1 cellular context compared by ENCODE assay signal in the genomic region with DNA sequence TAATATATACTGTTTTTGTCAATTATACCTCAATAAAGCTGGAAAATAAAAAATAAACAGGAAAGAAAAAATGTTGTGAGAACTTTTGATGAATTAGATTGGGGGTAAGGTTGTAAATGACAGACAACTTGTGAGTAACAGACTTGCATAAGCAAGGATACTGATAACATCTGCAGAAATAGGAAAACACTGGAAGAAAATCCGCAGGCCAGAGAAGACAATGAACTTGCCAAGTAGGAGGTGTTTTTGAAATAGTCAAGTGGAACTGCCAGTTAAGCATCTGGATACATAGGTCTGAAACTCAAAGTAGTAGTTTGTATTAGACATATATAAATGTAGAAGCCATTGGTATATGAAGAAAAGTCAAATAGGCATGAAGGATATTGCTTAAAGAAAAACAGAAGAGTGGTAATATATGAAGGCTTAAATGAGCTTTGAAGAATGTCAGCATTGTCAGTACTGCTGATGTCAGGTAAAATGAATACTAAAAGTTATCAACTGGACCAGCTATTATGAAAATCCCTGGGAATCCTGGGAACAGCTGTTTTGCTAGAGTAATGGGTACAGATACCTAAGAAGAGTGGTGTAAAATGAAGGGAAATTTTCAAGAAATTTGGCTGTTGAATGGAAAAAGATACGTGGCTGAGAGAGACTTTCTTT.
TF ChIP-seq lines count a peak whose summit lies in the region.

No MANE protein-coding gene starts in this region.

TF ChIP-seq in K562, 482 proteins besides CTCF, POLR2A, EP300 and RAD21 (continued from another document and continues in another):
- TF ChIP-seq MAFK (IDR thresholded peaks at IDR 0.05; ENCODE audit: low read length) (peak; percentile 22; the same call in 1 of the 2 replicates), RBM22 (IDR thresholded peaks at IDR 0.05; ENCODE audit: low read depth, low read length, poor library complexity, severe bottlenecking) (no peak), ZNF197 (CRISPR knock-in tag; IDR thresholded peaks at IDR 0.05; ENCODE audit: low read depth) (no peak), THRA (IDR thresholded peaks at IDR 0.05) (no peak), ZNF124 (CRISPR knock-in tag; IDR thresholded peaks at IDR 0.05) (no peak), ESRRA (IDR thresholded peaks at IDR 0.05; ENCODE audit: borderline replicate concordance, low read depth) (no peak), ARID1B (IDR thresholded peaks at IDR 0.05) (peak; percentile 45; the same call in 1 of the 2 replicates), HDAC6 (IDR thresholded peaks at IDR 0.05; ENCODE audit: low read depth, low read length) (no peak), ZNF217 (CRISPR knock-in tag; IDR thresholded peaks at IDR 0.05) (no peak), ZBTB5 (IDR thresholded peaks at IDR 0.05) (no peak), ZNF395 (CRISPR knock-in tag; IDR thresholded peaks at IDR 0.05) (no peak), THAP7 (CRISPR knock-in tag; IDR thresholded peaks at IDR 0.05) (no peak), ZNF695 (CRISPR knock-in tag; IDR thresholded peaks at IDR 0.05) (no peak), ARHGAP35 (IDR thresholded peaks at IDR 0.05; ENCODE audit: partially characterized antibody) (no peak), FOXK1 (CRISPR knock-in tag; IDR thresholded peaks at IDR 0.05; ENCODE audit: borderline replicate concordance) (no peak), ZNF668 (CRISPR knock-in tag; IDR thresholded peaks at IDR 0.05) (no peak), LARP7 (IDR thresholded peaks at IDR 0.05) (no peak), MBD2 (IDR thresholded peaks at IDR 0.05; ENCODE audit: borderline replicate concordance, low read depth) (no peak), ZBTB8A (IDR thresholded peaks at IDR 0.05; ENCODE audit: partially characterized antibody) (no peak), PRDM10 (IDR thresholded peaks at IDR 0.05; ENCODE audit: partially characterized antibody) (no peak), SMARCE1 (IDR thresholded peaks at IDR 0.05) (0 out of 2 replicates have a peak, but pooled peaks have one; percentile 20), ZNF134 (CRISPR knock-in tag; conservative IDR thresholded peaks at IDR 0.05) (no peak), STAT5B (CRISPR knock-in tag; IDR thresholded peaks at IDR 0.05) (no peak), GTF2B (IDR thresholded peaks at IDR 0.05; ENCODE audit: extremely low read depth, insufficient read length) (no peak), HDAC3 (IDR thresholded peaks at IDR 0.05; ENCODE audit: borderline replicate concordance, partially characterized antibody) (no peak), ZNF175 (CRISPR knock-in tag; IDR thresholded peaks at IDR 0.05; ENCODE audit: low read depth) (no peak), ZNF263 (CRISPR knock-in tag; IDR thresholded peaks at IDR 0.05; ENCODE audit: borderline replicate concordance) (no peak), SRF (CRISPR knock-in tag; IDR thresholded peaks at IDR 0.05) (no peak), CBFB (CRISPR knock-in tag; IDR thresholded peaks at IDR 0.05) (no peak), RUNX1 (IDR thresholded peaks at IDR 0.05; ENCODE audit: low read depth) (no peak), TRIM24 (IDR thresholded peaks at IDR 0.05) (no peak), FOSL1 (tag; conservative IDR thresholded peaks at IDR 0.05) (peak; percentile 45; the same call in 1 of the 2 replicates), SMAD2 (IDR thresholded peaks at IDR 0.05; ENCODE audit: low read depth, low read length) (no peak), NCOR1 (IDR thresholded peaks at IDR 0.05) (no peak), RBM17 (IDR thresholded peaks at IDR 0.05; ENCODE audit: borderline replicate concordance, low read depth, low read length) (no peak), ZC3H8 (IDR thresholded peaks at IDR 0.05) (no peak), FOXK2 (conservative IDR thresholded peaks at IDR 0.05 in 1 of 2, IDR thresholded peaks at IDR 0.05 in 1 of 2; ENCODE audit: low read depth in 2 of 2) (0 out of 4 replicates have a peak, but pooled peaks of 1 of the 2 experiments have one; percentile 41), TBL1XR1 (IDR thresholded peaks at IDR 0.05; ENCODE audit: low read length in 2 of 2) (no peak), ZNF280B (CRISPR knock-in tag; IDR thresholded peaks at IDR 0.05) (no peak), MITF (IDR thresholded peaks at IDR 0.05) (no peak), TARDBP (IDR thresholded peaks at IDR 0.05) (no peak), DDX20 (tag; IDR thresholded peaks at IDR 0.05; ENCODE audit: low read depth) (no peak), FOXJ2 (tag; IDR thresholded peaks at IDR 0.05) (no peak), PRMT5 (CRISPR knock-in tag; IDR thresholded peaks at IDR 0.05) (no peak), ZNF512 (tag; IDR thresholded peaks at IDR 0.05) (no peak), SNRNP70 (optimal IDR thresholded peaks at IDR 0.05; ENCODE audit: low read depth, low read length) (no peak)
- TF ChIP-seq, protein P1, sequence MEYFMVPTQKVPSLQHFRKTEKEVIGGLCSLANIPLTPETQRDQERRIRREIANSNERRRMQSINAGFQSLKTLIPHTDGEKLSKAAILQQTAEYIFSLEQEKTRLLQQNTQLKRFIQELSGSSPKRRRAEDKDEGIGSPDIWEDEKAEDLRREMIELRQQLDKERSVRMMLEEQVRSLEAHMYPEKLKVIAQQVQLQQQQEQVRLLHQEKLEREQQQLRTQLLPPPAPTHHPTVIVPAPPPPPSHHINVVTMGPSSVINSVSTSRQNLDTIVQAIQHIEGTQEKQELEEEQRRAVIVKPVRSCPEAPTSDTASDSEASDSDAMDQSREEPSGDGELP (CRISPR knock-in tag; IDR thresholded peaks at IDR 0.05; ENCODE audit: borderline replicate concordance) = no peak
- TF ChIP-seq, protein P2, sequence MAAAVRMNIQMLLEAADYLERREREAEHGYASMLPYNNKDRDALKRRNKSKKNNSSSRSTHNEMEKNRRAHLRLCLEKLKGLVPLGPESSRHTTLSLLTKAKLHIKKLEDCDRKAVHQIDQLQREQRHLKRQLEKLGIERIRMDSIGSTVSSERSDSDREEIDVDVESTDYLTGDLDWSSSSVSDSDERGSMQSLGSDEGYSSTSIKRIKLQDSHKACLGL (CRISPR knock-in tag; IDR thresholded peaks at IDR 0.05; ENCODE audit: borderline replicate concordance, poor library complexity, severe bottlenecking) = no peak
